ENCODE assay signal across 8 cellular contexts in genomic region chr5:177369050-177369912, GRCh38. TPM values are rescaled to one million over a fixed set of nuclear protein-coding genes. Genes with fewer than 3 reads are reported as not detected.
A peak's percentile ranks its signal among the peaks of the same experiment; 100 is the strongest.
DNase-seq lines count a peak whose midpoint lies in the region; TF ChIP-seq lines count a peak whose summit lies in the region.

No MANE protein-coding gene starts in this region.

- no peak for TF ChIP-seq EP300 in ovary (IDR thresholded peaks at IDR 0.05)

- H3K4me3 ChIP-seq in A673 (ENCODE audit: low read depth, low read length, poor library complexity, severe bottlenecking): no peak overlapping the region
- H3K4me3 ChIP-seq in ovary: no peak overlapping the region

- peaks cover 15% of the 10 kb centered on the region for H3K4me1 ChIP-seq in A673 (ENCODE audit: insufficient read depth, low read length, poor library complexity, severe bottlenecking)
- H3K4me1 ChIP-seq in ovary (ENCODE audit: insufficient read depth): peaks cover 10% of the 10 kb centered on the region

- CTCF ChIA-PET in A673 (lab: Charles Lee): interaction anchor here (0.8 kb wide), 1 partner anchor 10 kb away, joined by 4 read pairs; no protein-coding TSS in a partner anchor
- CTCF ChIA-PET in GM10248 (lab: Yijun Ruan, JAX): interaction anchor here (1.0 to 35.5 kb wide), 23 partner anchors 3 to 238 kb away, joined by 3 to 734 read pairs (median 4); partner anchors contain the start of genes DOK3, LMAN2, PFN3 and RGS14

- H3K27me3 ChIP-seq in A673 (replicated peaks; ENCODE audit: insufficient read depth, low read depth, low read length, poor library complexity): no peaks in the 10 kb centered on the region
- H3K27me3 ChIP-seq in ovary: no peaks in the 10 kb centered on the region

- H3K9me3 ChIP-seq in A673 (ENCODE audit: low read depth, low read length, poor library complexity, severe bottlenecking) (no peaks in the 10 kb centered on the region), ovary (no peaks in the 10 kb centered on the region)

- POLR2A ChIA-PET in A673 (lab: Charles Lee; ENCODE audit: low non-redundant PET): no interaction called here
- POLR2A ChIA-PET in GM10248 (lab: Yijun Ruan, JAX): no interaction called here

- no peak overlapping the region for H3K27ac ChIP-seq in A673 (ENCODE audit: low read depth, low read length, poor library complexity, severe bottlenecking)
- H3K27ac ChIP-seq in ovary: no peak overlapping the region

- DNase-seq in A673 (ENCODE audit: low spot score) (peak; percentile 44), GM10248 (ENCODE audit: extremely low spot score) (peak; percentile 62), RPMI7951 (ENCODE audit: low read depth) (peak; percentile 10), dermis blood vessel endothelial cell (peak; percentile 58), ovary (no peak), SW480 (ENCODE audit: low spot score) (no peak), dedifferentiated amniotic fluid mesenchymal stem cell (ENCODE audit: extremely low spot score) (no peak), GOT3 (lab: John Stamatoyannopoulos, UW) (no peak)

- no peak for TF ChIP-seq POLR2A in ovary (IDR thresholded peaks at IDR 0.05)

- intact Hi-C loops in A673 (cut with micrococcal nuclease; ENCODE audit: unreplicated experiment) (no loop called here), ovary (cut with DNase I) (loop anchor here in 1 of 4 donors (10.0 kb wide), 1 partner anchor 254 kb away; no protein-coding TSS in a partner anchor)

- WGBS in ovary, 3 donors: 60 to 64% (median 61%) methylated on average over 7 of the region's 7 CpGs

- TF ChIP-seq CTCF in A673 (conservative IDR thresholded peaks at IDR 0.05; ENCODE audit: low read depth, low read length): peak; percentile 64
- TF ChIP-seq CTCF in GM10248 (IDR thresholded peaks at IDR 0.05; ENCODE audit: control extremely low read depth, extremely low read depth, low read depth, missing control alignments): peak; percentile 77
- peak in 2 of 3 donors; percentile 15 to 19 for TF ChIP-seq CTCF in ovary (IDR thresholded peaks at IDR 0.05)

- BruUV-seq in A673 (replicated peaks; lab: Mats Ljungman, UMichigan): no TSS peak

- no peaks in the 10 kb centered on the region for H3K36me3 ChIP-seq in A673 (ENCODE audit: insufficient read depth, low read length, poor library complexity, severe bottlenecking)
- H3K36me3 ChIP-seq in ovary: no peaks in the 10 kb centered on the region

RNA-seq across cellular contexts. Expression of gene RGS14, which starts 11.6 kb away (rescaled TPM):
- total RNA-seq in A673 (2021) (3.1 and 6.5 TPM in 2 replicates), dermis blood vessel endothelial cell (4.4 and 9.9 TPM in 2 replicates), ovary (10 to 100 TPM in 1 of 7 donors, 1 to 10 TPM in 6; 4.0 to 27.0 (median 8.0) TPM)
- 4.6 and 10.2 TPM in 2 replicates for total RNA-seq in RPMI7951 (2014; rRNA removed; shearing (Covaris generic))
- polyA plus RNA-seq in ovary: 1 to 10 TPM in 1 of 2 donors, under 1 TPM in 1; 0.73 to 6.2 TPM

RNA-seq across cellular contexts. Expression of gene SLC34A1, which starts 15.0 kb away (rescaled TPM):
- not detected in 2 replicates for total RNA-seq in A673 (2021)
- total RNA-seq in RPMI7951 (2014; rRNA removed; shearing (Covaris generic)): not detected in 2 replicates
- total RNA-seq in dermis blood vessel endothelial cell: not detected in 2 replicates
- not detected for total RNA-seq in ovary
- polyA plus RNA-seq in ovary: not detected

RNA-seq across cellular contexts. Expression of gene LMAN2, which starts 17.8 kb away (rescaled TPM):
- total RNA-seq in A673 (2021): 97.7 and 98.4 TPM in 2 replicates
- 273 and 306 TPM in 2 replicates for total RNA-seq in RPMI7951 (2014; rRNA removed; shearing (Covaris generic))
- 407 and 457 TPM in 2 replicates for total RNA-seq in dermis blood vessel endothelial cell
- 100 to 1,000 TPM in 2 of 7 donors, 10 to 100 TPM in 5; 63.5 to 154 (median 93.5) TPM for total RNA-seq in ovary
- 100 to 1,000 TPM in 1 of 2 donors, 10 to 100 TPM in 1; 85.0 to 142 TPM for polyA plus RNA-seq in ovary

RNA-seq across cellular contexts. Expression of gene PFN3, which starts 31.2 kb away (rescaled TPM):
- not detected in 2 replicates for total RNA-seq in A673 (2021)
- total RNA-seq in RPMI7951 (2014; rRNA removed; shearing (Covaris generic)): not detected in 2 replicates
- total RNA-seq in dermis blood vessel endothelial cell: not detected in 2 replicates
- total RNA-seq in ovary: not detected
- not detected for polyA plus RNA-seq in ovary

RNA-seq across cellular contexts. Expression of gene F12, which starts 40.1 kb away (rescaled TPM):
- total RNA-seq in A673 (2021): 0.81 TPM in 1 of 2 replicates, not detected in the other
- 0.12 and 0.59 TPM in 2 replicates for total RNA-seq in RPMI7951 (2014; rRNA removed; shearing (Covaris generic))
- total RNA-seq in dermis blood vessel endothelial cell: 0.85 and 1.3 TPM in 2 replicates
- 1 to 10 TPM in 1 of 7 donors, under 1 TPM in 1, not detected in 5; 0.28 to 1.7 TPM for total RNA-seq in ovary
- polyA plus RNA-seq in ovary: not detected

Comparison
In these comparisons a context has a peak if more than half of its experiments do, and no peak if none do; other contexts are left out.
1. DNase-seq: peak in A673 (single experiment), GM10248 (single experiment), RPMI7951 (single experiment) and dermis blood vessel endothelial cell (single experiment); none in ovary (0 of 5), SW480 (single experiment), dedifferentiated amniotic fluid mesenchymal stem cell (single experiment) and GOT3 (single experiment).
2. CTCF ChIP-seq: peak in every context shown above with its lines; median percentile 77 in GM10248; 64 in A673; 17 in ovary.